8 cellular contexts compared by ENCODE assay signal in genomic region chr17:77318491-77319210, GRCh38.
DNase-seq lines count a peak whose midpoint lies in the region; ATAC-seq, FAIRE-seq and TF ChIP-seq lines count a peak whose summit lies in the region.

No MANE protein-coding gene starts in this region.

- peak overlapping the region; percentile 71 for H2AFZ ChIP-seq in endothelial cell of umbilical vein (ENCODE audit: low read depth, low read length)

- no peak for TF ChIP-seq EP300 in ovary (IDR thresholded peaks at IDR 0.05)

- H3K36me3 ChIP-seq in CD8-positive, alpha-beta memory T cell (ENCODE audit: insufficient read depth, low read length) = no peaks in the 10 kb centered on the region
- H3K36me3 ChIP-seq in NT2/D1 (ENCODE audit: insufficient read depth, insufficient read length, low read length) (no peaks in the 10 kb centered on the region), endothelial cell of umbilical vein (ENCODE audit: control insufficient read depth in 2 of 2, extremely low read depth in 1 of 2, insufficient read depth in 2 of 2, low read length in 2 of 2) (no peaks in the 10 kb centered on the region), ovary (no peaks in the 10 kb centered on the region)

- intact Hi-C loops in endothelial cell of umbilical vein (cut with micrococcal nuclease) = no loop called here
- intact Hi-C loops in ovary (cut with DNase I) = no loop called here

- no peak for DNase-seq in CD8-positive, alpha-beta memory T cell
- DNase-seq in NT2/D1 (ENCODE audit: low read depth, low spot score) (no peak), endothelial cell of umbilical vein (ENCODE audit: low read depth, low spot score) (no peak), ovary (peak; percentile 28 to 58 (median 48)), NCI-H1436 (lab: John Stamatoyannopoulos, UW) (no peak), T-helper 9 cell (no peak)

- no peak for TF ChIP-seq POLR2A in endothelial cell of umbilical vein (IDR thresholded peaks at IDR 0.05; ENCODE audit: low read depth, low read length)
- TF ChIP-seq POLR2A in ovary (IDR thresholded peaks at IDR 0.05) = no peak

- CTCF ChIA-PET in CD8-positive, alpha-beta memory T cell (lab: Charles Lee) = no interaction called here
- CTCF ChIA-PET in endothelial cell of umbilical vein (lab: Charles Lee) = no interaction called here

- peaks cover 15 to 25% (median 15%) of the 10 kb centered on the region in 3 donors for H3K4me1 Mint-ChIP-seq in CD8-positive, alpha-beta memory T cell

- H3K9ac ChIP-seq in NT2/D1 (ENCODE audit: insufficient read length, low read depth) = peak overlapping the region; percentile 57
- no peak overlapping the region for H3K9ac ChIP-seq in endothelial cell of umbilical vein (replicated peaks; ENCODE audit: extremely low read depth, insufficient read depth, low read length)

- no peak for FAIRE-seq in endothelial cell of umbilical vein (lab: Jason Lieb, UNC)

- WGBS in ovary, 3 donors = 49 to 60% (median 57%) methylated on average over 14 of the region's 14 CpGs

- no peak overlapping the region for H3K4me2 ChIP-seq in endothelial cell of umbilical vein (ENCODE audit: insufficient read depth, low read length)

- peak overlapping the region; percentile 60 for H3K27ac ChIP-seq in CD8-positive, alpha-beta memory T cell (ENCODE audit: low read depth, low read length)
- H3K27ac ChIP-seq in endothelial cell of umbilical vein (ENCODE audit: insufficient read depth, low read depth, low read length) (no peak overlapping the region), ovary (peak overlapping the region; percentile 82 to 85)

- H3K4me3 ChIP-seq in CD8-positive, alpha-beta memory T cell (ENCODE audit: low read length) = no peak overlapping the region
- H3K4me3 ChIP-seq in NT2/D1 (ENCODE audit: insufficient read length, low read depth) = no peak overlapping the region
- no peak overlapping the region for H3K4me3 ChIP-seq in endothelial cell of umbilical vein (replicated peaks in 1 of 3; ENCODE audit: insufficient read depth in 1 of 3, low read depth in 1 of 3, low read length in 3 of 3)
- peak overlapping the region; percentile 43 for H3K4me3 ChIP-seq in ovary

- no peak overlapping the region for H3K4me3 Mint-ChIP-seq in CD8-positive, alpha-beta memory T cell

- ATAC-seq in HG02938 (IDR thresholded peaks at IDR 0.05; ENCODE audit: unreplicated experiment) (no peak), GM21381 (IDR thresholded peaks at IDR 0.05; ENCODE audit: unreplicated experiment) (no peak)

- H3K9me3 Mint-ChIP-seq in CD8-positive, alpha-beta memory T cell = no peaks in the 10 kb centered on the region

- H3K79me2 ChIP-seq in endothelial cell of umbilical vein (ENCODE audit: control insufficient read depth, insufficient read depth, low read length) = no peaks in the 10 kb centered on the region

- peaks cover 16% of the 10 kb centered on the region for H3K4me1 ChIP-seq in CD8-positive, alpha-beta memory T cell (ENCODE audit: insufficient read depth, low read length)
- peaks cover 63% of the 10 kb centered on the region for H3K4me1 ChIP-seq in NT2/D1 (ENCODE audit: insufficient read depth, insufficient read length)
- peaks cover 34% of the 10 kb centered on the region for H3K4me1 ChIP-seq in endothelial cell of umbilical vein (ENCODE audit: control insufficient read depth, extremely low read depth, insufficient read depth, low read length)
- peaks cover 48% of the 10 kb centered on the region for H3K4me1 ChIP-seq in ovary (ENCODE audit: insufficient read depth)

- H3K27ac Mint-ChIP-seq in CD8-positive, alpha-beta memory T cell = peak overlapping the region in 6 of 8 donors; percentile 21 to 78 (median 57)

- TF ChIP-seq CTCF in endothelial cell of umbilical vein (IDR thresholded peaks at IDR 0.05; ENCODE audit: extremely low read depth in 1 of 2, insufficient read depth in 1 of 2, low read depth in 1 of 2, low read length in 2 of 2) = no peak
- TF ChIP-seq CTCF in ovary (IDR thresholded peaks at IDR 0.05) = no peak

- dilution Hi-C loops in endothelial cell of umbilical vein (cut with MboI; ENCODE audit: extremely low pct_ligation_motif_present, low sequenced_read_pairs) = no loop called here

- H3K9me1 ChIP-seq in endothelial cell of umbilical vein (replicated peaks; ENCODE audit: control insufficient read depth, extremely low read depth, insufficient read depth, low read length) = no peaks in the 10 kb centered on the region

- no peaks in the 10 kb centered on the region for H4K20me1 ChIP-seq in endothelial cell of umbilical vein (replicated peaks; ENCODE audit: control insufficient read depth, extremely low read depth, insufficient read depth, low read length)

- POLR2A ChIA-PET in CD8-positive, alpha-beta memory T cell (lab: Charles Lee) = no interaction called here
- POLR2A ChIA-PET in endothelial cell of umbilical vein (lab: Charles Lee) = no interaction called here

- no TSS peak for BruUV-seq in endothelial cell of umbilical vein (replicated peaks; lab: Mats Ljungman, UMichigan)

- no peaks in the 10 kb centered on the region for H3K9me3 ChIP-seq in CD8-positive, alpha-beta memory T cell (ENCODE audit: low read length)
- H3K9me3 ChIP-seq in NT2/D1 (ENCODE audit: insufficient read depth, low read length) (no peaks in the 10 kb centered on the region), endothelial cell of umbilical vein (replicated peaks; ENCODE audit: control insufficient read depth, insufficient read depth, low read length) (no peaks in the 10 kb centered on the region), ovary (no peaks in the 10 kb centered on the region)

- no peaks in the 10 kb centered on the region for H3K27me3 ChIP-seq in CD8-positive, alpha-beta memory T cell (ENCODE audit: insufficient read depth, low read length, poor library complexity, severe bottlenecking)
- H3K27me3 ChIP-seq in NT2/D1 (ENCODE audit: insufficient read depth, insufficient read length) (no peaks in the 10 kb centered on the region), endothelial cell of umbilical vein (ENCODE audit: control insufficient read depth in 2 of 2, insufficient read depth in 2 of 2, low read length in 2 of 2) (no peaks in the 10 kb centered on the region), ovary (no peaks in the 10 kb centered on the region)

- peaks cover 0 to 5% of the 10 kb centered on the region in 2 donors for H3K27me3 Mint-ChIP-seq in CD8-positive, alpha-beta memory T cell

- H3K36me3 Mint-ChIP-seq in CD8-positive, alpha-beta memory T cell = no peaks in the 10 kb centered on the region

TF ChIP-seq in endothelial cell of umbilical vein, 7 proteins besides CTCF, POLR2A, EP300 and RAD21:
- TF ChIP-seq MAX (IDR thresholded peaks at IDR 0.05; ENCODE audit: insufficient read depth, insufficient read length) = no peak
- TF ChIP-seq FOS (IDR thresholded peaks at IDR 0.05; ENCODE audit: borderline replicate concordance, insufficient read depth, low read length) = no peak
- no peak for TF ChIP-seq POLR2AphosphoS5 (IDR thresholded peaks at IDR 0.05; ENCODE audit: insufficient read depth, low read depth, low read length)
- no peak for TF ChIP-seq JUN (IDR thresholded peaks at IDR 0.05; ENCODE audit: borderline replicate concordance, insufficient read depth, insufficient read length, low read depth)
- no peak for TF ChIP-seq EZH2 (IDR thresholded peaks at IDR 0.05; ENCODE audit: borderline replicate concordance, low read depth, low read length, severe bottlenecking)
- no peak for TF ChIP-seq GATA2 (IDR thresholded peaks at IDR 0.05; ENCODE audit: insufficient read depth, insufficient read length, low read depth, low read length)
- TF ChIP-seq MYC (IDR thresholded peaks at IDR 0.05; ENCODE audit: low read depth, low read length) = no peak

Comparison
In these comparisons a context has a peak if more than half of its experiments do, and no peak if none do; other contexts are left out.
1. DNase-seq: peak in ovary (5 of 5); none in CD8-positive, alpha-beta memory T cell (0 of 5), NT2/D1 (single experiment), endothelial cell of umbilical vein (single experiment), NCI-H1436 (single experiment) and T-helper 9 cell (single experiment).